Comparison of ENCODE assay signal across 14 cellular contexts in the genomic region with DNA sequence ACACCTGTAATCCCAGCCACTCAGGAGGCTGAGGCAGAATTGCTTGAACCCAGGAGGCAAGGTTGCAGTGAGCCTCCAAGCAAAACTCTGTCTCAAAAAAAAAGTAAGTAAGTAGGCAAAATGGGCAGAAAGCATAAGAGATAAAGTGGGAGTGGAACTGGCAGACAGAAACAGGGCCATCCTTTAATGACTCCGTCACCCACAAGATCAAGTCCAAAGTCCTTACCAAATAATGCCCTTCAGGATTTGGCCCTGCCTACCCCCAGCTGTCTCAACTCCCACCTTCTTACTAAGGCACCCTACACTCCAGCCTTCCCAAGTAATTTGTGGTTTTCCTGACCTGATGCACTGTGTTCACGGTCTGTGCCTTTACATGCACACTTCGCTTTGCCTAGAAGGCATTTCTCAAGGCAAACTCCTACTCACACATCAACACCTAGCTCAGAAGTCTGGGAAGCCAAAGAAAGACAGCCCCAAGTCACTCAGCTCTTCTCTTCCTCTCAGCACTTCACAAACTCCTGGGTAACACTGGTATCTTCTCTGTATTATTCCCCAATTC. TPM values are rescaled to one million over a fixed set of nuclear protein-coding genes. Genes with fewer than 3 reads are reported as not detected.
A peak's percentile ranks its signal among the peaks of the same experiment; 100 is the strongest.
DNase-seq lines count a peak whose midpoint lies in the region.
"Had no signal": no experiment of that assay in that cellular context is flagged by ENCODE, and none has a peak within 500 bp of the region (broad histone marks: within the 10 kb centered on the region; RNA-seq: fewer than 3 reads in every experiment).

No MANE protein-coding gene starts in this region.

- no peaks in the 10 kb centered on the region for H3K9me3 Mint-ChIP-seq in activated T-cell treated with anti-CD3 and anti-CD28 coated beads, Interleukin-2, amount 50 U/mL, for 24 hours
- H3K9me3 Mint-ChIP-seq in activated T-helper 1 cell treated with anti-CD3 and anti-CD28 coated beads, Interleukin-12 subunit alpha, Interleukin-12 subunit beta, Interleukin-2, Interleukin-4 antibody, amounts not matched to agents 30 ng/mL and 10 ng/mL and 1 ng/mL, durations not matched to agents 14 hours and 24 hours and 36 hours: no peaks in the 10 kb centered on the region

- peaks cover 33% of the 10 kb centered on the region for H3K4me1 ChIP-seq in skeletal muscle satellite cell (ENCODE audit: control insufficient read depth, insufficient read depth, low read length)

- no peaks in the 10 kb centered on the region for H3K27me3 Mint-ChIP-seq in activated T-cell treated with anti-CD3 and anti-CD28 coated beads, Interleukin-2, amount 50 U/mL, for 24 hours
- H3K27me3 Mint-ChIP-seq in activated T-helper 1 cell treated with anti-CD3 and anti-CD28 coated beads, Interleukin-12 subunit alpha, Interleukin-12 subunit beta, Interleukin-2, Interleukin-4 antibody, amounts not matched to agents 30 ng/mL and 10 ng/mL and 1 ng/mL, durations not matched to agents 14 hours and 24 hours and 36 hours (ENCODE audit: insufficient read depth): no peaks in the 10 kb centered on the region

- peaks cover 62% of the 10 kb centered on the region for H3K36me3 Mint-ChIP-seq in activated T-cell treated with anti-CD3 and anti-CD28 coated beads, Interleukin-2, amount 50 U/mL, for 24 hours (ENCODE audit: low read depth)
- H3K36me3 Mint-ChIP-seq in activated T-helper 1 cell treated with anti-CD3 and anti-CD28 coated beads, Interleukin-12 subunit alpha, Interleukin-12 subunit beta, Interleukin-2, Interleukin-4 antibody, amounts not matched to agents 30 ng/mL and 10 ng/mL and 1 ng/mL, durations not matched to agents 14 hours and 24 hours and 36 hours (ENCODE audit: low read depth): peaks cover 12% of the 10 kb centered on the region

- H3K9ac ChIP-seq in skeletal muscle satellite cell (ENCODE audit: low read depth, low read length): no peak overlapping the region

- H3K4me3 ChIP-seq in skeletal muscle satellite cell (ENCODE audit: low read length): no peak overlapping the region
- H3K4me3 ChIP-seq: SJSA1 had no signal

- H3K4me2 ChIP-seq in skeletal muscle satellite cell (ENCODE audit: low read length): peak overlapping the region; percentile 28

- DNase-seq in activated T-cell treated with anti-CD3 and anti-CD28 coated beads, Interleukin-2, amount 50 U/mL, for 24 hours: no peak
- DNase-seq in activated T-cell treated with anti-CD3 and anti-CD28 coated beads, Interleukin-2, amount 50 U/mL, for 1 hour: no peak
- no peak for DNase-seq in activated T-helper 1 cell treated with anti-CD3 and anti-CD28 coated beads, Interleukin-12 subunit alpha, Interleukin-12 subunit beta, Interleukin-2, Interleukin-4 antibody, amounts not matched to agents 30 ng/mL and 10 ng/mL and 1 ng/mL, durations not matched to agents 14 hours and 24 hours and 36 hours (ENCODE audit: low spot score)
- peak; percentile 60 for DNase-seq in kidney tubule cell (ENCODE audit: low spot score)
- DNase-seq in AG08396 (ENCODE audit: low spot score): no peak
- DNase-seq in A172 (ENCODE audit: low spot score): no peak
- DNase-seq in stimulated activated CD4-positive, alpha-beta T cell treated with anti-CD3 and anti-CD28 coated beads, Interleukin-2, amount 100 ng/mL, for 48 hours: no peak
- DNase-seq: activated gamma-delta T cell; cortex of kidney; EL; NCI-H146; stimulated activated CD8-positive, alpha-beta memory T cell treated with anti-CD3 and anti-CD28 coated beads, Interleukin-4, amount 100 ng/mL, for 48 hours had no signal

- peaks cover 3% of the 10 kb centered on the region for H3K36me3 ChIP-seq in skeletal muscle satellite cell (ENCODE audit: insufficient read depth, low read length)

- peaks cover 85% of the 10 kb centered on the region for H3K4me1 Mint-ChIP-seq in activated T-cell treated with anti-CD3 and anti-CD28 coated beads, Interleukin-2, amount 50 U/mL, for 24 hours (ENCODE audit: low read depth)
- peaks cover 76% of the 10 kb centered on the region for H3K4me1 Mint-ChIP-seq in activated T-helper 1 cell treated with anti-CD3 and anti-CD28 coated beads, Interleukin-12 subunit alpha, Interleukin-12 subunit beta, Interleukin-2, Interleukin-4 antibody, amounts not matched to agents 30 ng/mL and 10 ng/mL and 1 ng/mL, durations not matched to agents 14 hours and 24 hours and 36 hours (ENCODE audit: low read depth)

- intact Hi-C loops in activated T-helper 1 cell treated with anti-CD3 and anti-CD28 coated beads, Interleukin-12 subunit alpha, Interleukin-12 subunit beta, Interleukin-2, Interleukin-4 antibody, amounts not matched to agents 30 ng/mL and 10 ng/mL and 1 ng/mL, durations not matched to agents 14 hours and 24 hours and 36 hours (cut with micrococcal nuclease): no loop called here

- H3K9me3 ChIP-seq in skeletal muscle satellite cell (replicated peaks; ENCODE audit: low read length): no peaks in the 10 kb centered on the region
- H3K9me3 ChIP-seq: SJSA1 had no signal

- H3K4me3 Mint-ChIP-seq in activated T-cell treated with anti-CD3 and anti-CD28 coated beads, Interleukin-2, amount 50 U/mL, for 24 hours: no peak overlapping the region
- H3K4me3 Mint-ChIP-seq in activated T-helper 1 cell treated with anti-CD3 and anti-CD28 coated beads, Interleukin-12 subunit alpha, Interleukin-12 subunit beta, Interleukin-2, Interleukin-4 antibody, amounts not matched to agents 30 ng/mL and 10 ng/mL and 1 ng/mL, durations not matched to agents 14 hours and 24 hours and 36 hours: no peak overlapping the region

- no peaks in the 10 kb centered on the region for H3K27me3 ChIP-seq in skeletal muscle satellite cell (ENCODE audit: control insufficient read depth, insufficient read depth, low read length)
- H3K27me3 ChIP-seq: SJSA1 had no signal

- peak overlapping the region; percentile 71 for H3K27ac Mint-ChIP-seq in activated T-cell treated with anti-CD3 and anti-CD28 coated beads, Interleukin-2, amount 50 U/mL, for 24 hours
- H3K27ac Mint-ChIP-seq in activated T-helper 1 cell treated with anti-CD3 and anti-CD28 coated beads, Interleukin-12 subunit alpha, Interleukin-12 subunit beta, Interleukin-2, Interleukin-4 antibody, amounts not matched to agents 30 ng/mL and 10 ng/mL and 1 ng/mL, durations not matched to agents 14 hours and 24 hours and 36 hours: peak overlapping the region; percentile 6

RNA-seq across cellular contexts. Expression of a gene that starts 6.1 kb away (rescaled TPM):
- total RNA-seq in activated T-helper 1 cell treated with anti-CD3 and anti-CD28 coated beads, Interleukin-12 subunit alpha, Interleukin-12 subunit beta, Interleukin-2, Interleukin-4 antibody, amounts not matched to agents 30 ng/mL and 10 ng/mL and 1 ng/mL, durations not matched to agents 14 hours and 24 hours and 36 hours: 80.2 and 91.3 TPM in 2 replicates
- total RNA-seq in skeletal muscle satellite cell (2012; rRNA removed): 44.3 and 47.1 TPM in 2 replicates
- 40.6 and 41.2 TPM in 2 replicates for total RNA-seq in A172 (2014; rRNA removed; shearing (Covaris generic))
